In genomic region chr15:75069301-75069925, GRCh38 we compare ENCODE assay signal across 9 cellular contexts. TPM values are rescaled to one million over a fixed set of nuclear protein-coding genes. Genes with fewer than 3 reads are reported as not detected.
A peak's percentile ranks its signal among the peaks of the same experiment; 100 is the strongest.
DNase-seq lines count a peak whose midpoint lies in the region; ATAC-seq lines count a peak whose summit lies in the region.
"Had no signal": no experiment of that assay in that cellular context is flagged by ENCODE, and none has a peak within 500 bp of the region (broad histone marks: within the 10 kb centered on the region; RNA-seq: fewer than 3 reads in every experiment).

No MANE protein-coding gene starts in this region.

- H3K4me1 Mint-ChIP-seq in immature natural killer cell, result peaks cover 41 to 42% of the 10 kb centered on the region in 2 donors

- peak overlapping the region in 1 of 5 donors; percentile 52 for H3K4me3 Mint-ChIP-seq in immature natural killer cell
- H3K4me3 Mint-ChIP-seq: nephron had no signal

- ATAC-seq in GM18517 (IDR thresholded peaks at IDR 0.05; ENCODE audit: unreplicated experiment), result peak; percentile 81
- peak; percentile 91 for ATAC-seq in GM21447 (IDR thresholded peaks at IDR 0.05; ENCODE audit: unreplicated experiment)
- ATAC-seq in HG03520 (IDR thresholded peaks at IDR 0.05; ENCODE audit: unreplicated experiment), result peak; percentile 69

- H3K27ac Mint-ChIP-seq in immature natural killer cell, result peak overlapping the region in 5 of 6 donors; percentile 2 to 74 (median 42)
- H3K27ac Mint-ChIP-seq: nephron had no signal

- peaks cover 2 to 5% (median 2%) of the 10 kb centered on the region in 3 donors for H3K27me3 Mint-ChIP-seq in immature natural killer cell (ENCODE audit: low read depth in 3 of 3)

- H3K36me3 Mint-ChIP-seq in immature natural killer cell, result peaks cover 0 to 8% (median 4%) of the 10 kb centered on the region in 3 donors

- peak in 1 of 3 donors; percentile 16 for DNase-seq in immature natural killer cell
- no peak for DNase-seq in NCI-H526 treated with DMSO at 0.1 percent for 48 hours (lab: John Stamatoyannopoulos, UW)
- DNase-seq in NCI-H446 (lab: John Stamatoyannopoulos, UW), result no peak
- no peak for DNase-seq in DMS 273 treated with DMSO at 0.1 percent for 48 hours (lab: John Stamatoyannopoulos, UW)
- no peak for DNase-seq in SHP77 treated with DMSO at 0.1 percent for 48 hours (lab: John Stamatoyannopoulos, UW)

- H3K9me3 Mint-ChIP-seq in immature natural killer cell, result no peaks in the 10 kb centered on the region

RNA-seq across cellular contexts. Expression of gene PPCDC, which starts 46.0 kb away (rescaled TPM):
- polyA plus RNA-seq in immature natural killer cell, result 10 to 100 TPM; 20.8 to 23.9 (median 23.1) TPM
